25 cellular contexts compared by ENCODE assay signal in genomic region chr14:77904218-77904617, GRCh38.
A peak's percentile ranks its signal among the peaks of the same experiment; 100 is the strongest.
DNase-seq lines count a peak whose midpoint lies in the region; ATAC-seq, FAIRE-seq and TF ChIP-seq lines count a peak whose summit lies in the region.
"Had no signal": no experiment of that assay in that cellular context is flagged by ENCODE, and none has a peak within 500 bp of the region (broad histone marks: within the 10 kb centered on the region; RNA-seq: fewer than 3 reads in every experiment).

No MANE protein-coding gene starts in this region.

- TF ChIP-seq POLR2A in HepG2 (IDR thresholded peaks at IDR 0.05; ENCODE audit: insufficient read depth in 1 of 2, low read depth in 2 of 2, low read length in 2 of 2), result no peak
- no peak for TF ChIP-seq POLR2A in right lobe of liver (IDR thresholded peaks at IDR 0.05)
- TF ChIP-seq POLR2A in sigmoid colon (IDR thresholded peaks at IDR 0.05), result no peak

- H3K4me1 ChIP-seq in HepG2 (ENCODE audit: insufficient read depth, low read length), result no peaks in the 10 kb centered on the region
- H3K4me1 ChIP-seq in right lobe of liver, result no peaks in the 10 kb centered on the region
- no peaks in the 10 kb centered on the region for H3K4me1 ChIP-seq in naive thymus-derived CD4-positive, alpha-beta T cell (ENCODE audit: control insufficient read depth in 2 of 2, insufficient read depth in 2 of 2, low read length in 2 of 2)
- H3K4me1 ChIP-seq in sigmoid colon, result no peaks in the 10 kb centered on the region
- H3K4me1 ChIP-seq: A549, BE2C, BLaER1, Caco-2 had no signal

- in situ Hi-C loops in HepG2 (cut with HindIII; ENCODE audit: extremely low pct_ligation_motif_present, low pct_unique_long_range_greater_than_20kb), result no loop called here

- DNase-seq in HepG2 (ENCODE audit: low spot score), result no peak
- DNase-seq in right lobe of liver, result no peak
- DNase-seq in WERI-Rb-1, result no peak
- DNase-seq in naive thymus-derived CD4-positive, alpha-beta T cell, result no peak
- peak; percentile 20 for DNase-seq in sigmoid colon
- no peak for DNase-seq in anterior cingulate cortex (lab: John Stamatoyannopoulos, UW)
- DNase-seq in HPDE6-E6E7 (ENCODE audit: extremely low spot score), result no peak
- DNase-seq: AML-193; BE2C; C1 segment of cervical spinal cord; Caco-2; Calu3; CD4-positive, alpha-beta memory T cell; CD4-positive, CD25-positive, alpha-beta regulatory T cell; DMS79 treated with DMSO at 0.1 percent for 48 hours; GF-D8 had no signal

- no peak overlapping the region for H3K27ac Mint-ChIP-seq in naive thymus-derived CD4-positive, alpha-beta T cell
- H3K27ac Mint-ChIP-seq: CD14-positive monocyte; CD4-positive, alpha-beta memory T cell; CD4-positive, CD25-positive, alpha-beta regulatory T cell had no signal

- H3K4me3 ChIP-seq in HepG2 (replicated peaks in 1 of 3; ENCODE audit: insufficient read depth in 1 of 3, low read depth in 2 of 3, low read length in 3 of 3), result no peak overlapping the region
- H3K4me3 ChIP-seq in right lobe of liver, result no peak overlapping the region
- H3K4me3 ChIP-seq in WERI-Rb-1 (ENCODE audit: low read depth, low read length), result no peak overlapping the region
- no peak overlapping the region for H3K4me3 ChIP-seq in naive thymus-derived CD4-positive, alpha-beta T cell (ENCODE audit: low read length)
- H3K4me3 ChIP-seq in sigmoid colon, result no peak overlapping the region
- H3K4me3 ChIP-seq: A549, BLaER1 had no signal

- H3K36me3 Mint-ChIP-seq in naive thymus-derived CD4-positive, alpha-beta T cell, result peaks cover 0 to 77% (median 39%) of the 10 kb centered on the region in 5 donors

- no peaks in the 10 kb centered on the region for H4K20me1 ChIP-seq in HepG2 (ENCODE audit: insufficient read depth, low read length)
- H4K20me1 ChIP-seq: BLaER1 had no signal

- H3K9me3 Mint-ChIP-seq in naive thymus-derived CD4-positive, alpha-beta T cell, result peaks cover 0 to 8% (median 0%) of the 10 kb centered on the region in 11 donors

- intact Hi-C loops in HepG2 (cut with micrococcal nuclease; ENCODE audit: unreplicated experiment), result no loop called here
- intact Hi-C loops in right lobe of liver (cut with DNase I), result no loop called here
- intact Hi-C loops in naive thymus-derived CD4-positive, alpha-beta T cell (cut with micrococcal nuclease), result no loop called here
- intact Hi-C loops in sigmoid colon (cut with DNase I), result no loop called here

- H3K27me3 Mint-ChIP-seq in naive thymus-derived CD4-positive, alpha-beta T cell, result no peaks in the 10 kb centered on the region
- H3K27me3 Mint-ChIP-seq: CD4-positive, alpha-beta memory T cell; CD4-positive, CD25-positive, alpha-beta regulatory T cell had no signal

- peaks cover 5 to 8% (median 6%) of the 10 kb centered on the region in 7 donors for H3K4me1 Mint-ChIP-seq in naive thymus-derived CD4-positive, alpha-beta T cell

- H3K27me3 ChIP-seq in HepG2 (ENCODE audit: control insufficient read depth in 1 of 2, insufficient read depth in 2 of 2, low read length in 2 of 2) (no peaks in the 10 kb centered on the region), right lobe of liver (no peaks in the 10 kb centered on the region), WERI-Rb-1 (ENCODE audit: insufficient read depth, low read depth, severe bottlenecking) (no peaks in the 10 kb centered on the region), sigmoid colon (no peaks in the 10 kb centered on the region)
- no peaks in the 10 kb centered on the region for H3K27me3 ChIP-seq in naive thymus-derived CD4-positive, alpha-beta T cell (ENCODE audit: control insufficient read depth in 2 of 2, insufficient read depth in 2 of 2, low read length in 2 of 2)
- H3K27me3 ChIP-seq: BE2C, BLaER1 had no signal

- no peak for FAIRE-seq in HepG2 (lab: Jason Lieb, UNC)
- FAIRE-seq: A549, D721Med, G401.6, GM12891, GM19239 had no signal

- ATAC-seq in HepG2 (no peak), right lobe of liver (no peak), GM19467 (IDR thresholded peaks at IDR 0.05; ENCODE audit: unreplicated experiment) (no peak)
- ATAC-seq in naive thymus-derived CD4-positive, alpha-beta T cell, result peak; percentile 12
- ATAC-seq: A549 had no signal

- no peak for TF ChIP-seq RAD21 in HepG2 (CRISPR knock-in tag; IDR thresholded peaks at IDR 0.05)

- H3K4me2 ChIP-seq in HepG2 (ENCODE audit: low read depth, low read length), result no peak overlapping the region
- H3K4me2 ChIP-seq: A549, BLaER1 had no signal

- 93% methylated on average over 5 of the region's 5 CpGs for WGBS in HepG2 (ENCODE audit: low lambda C conversion rate)
- 100% methylated on average over 1 of the region's 5 CpGs for WGBS in right lobe of liver (ENCODE audit: insufficient coverage, low coverage, low lambda C conversion rate, missing lambda C conversion rate)
- 76 to 87% methylated on average over 5 of the region's 5 CpGs for WGBS in sigmoid colon, 2 donors

- no peak overlapping the region for H2AFZ ChIP-seq in HepG2 (ENCODE audit: low read length)

- no peaks in the 10 kb centered on the region for H3K79me2 ChIP-seq in HepG2 (ENCODE audit: insufficient read depth, low read length)

- H3K27ac ChIP-seq in HepG2 (ENCODE audit: extremely low read length, insufficient read depth, low read length), result no peak overlapping the region
- H3K27ac ChIP-seq in right lobe of liver, result no peak overlapping the region
- peak overlapping the region; percentile 79 for H3K27ac ChIP-seq in WERI-Rb-1
- no peak overlapping the region for H3K27ac ChIP-seq in naive thymus-derived CD4-positive, alpha-beta T cell (ENCODE audit: low read depth, low read length)
- H3K27ac ChIP-seq in sigmoid colon, result no peak overlapping the region
- H3K27ac ChIP-seq: 22Rv1, A549, BLaER1 had no signal

- CTCF ChIA-PET in HepG2 (lab: Yijun Ruan, JAX; ENCODE audit: low intra/inter-chr PET ratio, low total read pairs), result no interaction called here
- CTCF ChIA-PET in naive thymus-derived CD4-positive, alpha-beta T cell (lab: Charles Lee), result no interaction called here

- POLR2A ChIA-PET in HepG2 (lab: Yijun Ruan, JAX), result no interaction called here
- POLR2A ChIA-PET in naive thymus-derived CD4-positive, alpha-beta T cell (lab: Charles Lee), result no interaction called here

- TF ChIP-seq CTCF in HepG2 (CRISPR knock-in tag; IDR thresholded peaks at IDR 0.05) (no peak), right lobe of liver (IDR thresholded peaks at IDR 0.05) (no peak), WERI-Rb-1 (IDR thresholded peaks at IDR 0.05; ENCODE audit: low read depth, low read length) (no peak), sigmoid colon (IDR thresholded peaks at IDR 0.05) (no peak)

- no peak overlapping the region for H3K9ac ChIP-seq in HepG2 (ENCODE audit: insufficient read depth, low read depth, low read length)
- H3K9ac ChIP-seq: BLaER1 had no signal

- TF ChIP-seq EP300 in HepG2 (IDR thresholded peaks at IDR 0.05; ENCODE audit: low read depth in 2 of 2, low read length in 2 of 2) (no peak), HepG2 (CRISPR knock-in tag; IDR thresholded peaks at IDR 0.05; ENCODE audit: borderline replicate concordance) (no peak), sigmoid colon (IDR thresholded peaks at IDR 0.05) (no peak)

- H3K4me3 Mint-ChIP-seq in naive thymus-derived CD4-positive, alpha-beta T cell, result no peak overlapping the region
- H3K4me3 Mint-ChIP-seq: CD14-positive monocyte; CD4-positive, alpha-beta memory T cell; CD4-positive, CD25-positive, alpha-beta regulatory T cell had no signal

- BruUV-seq in HepG2 (replicated peaks; lab: Mats Ljungman, UMichigan), result no TSS peak

- H3K9me3 ChIP-seq in HepG2 (ENCODE audit: low read length) (no peaks in the 10 kb centered on the region), right lobe of liver (no peaks in the 10 kb centered on the region), WERI-Rb-1 (ENCODE audit: severe bottlenecking) (peaks cover 3% of the 10 kb centered on the region), sigmoid colon (no peaks in the 10 kb centered on the region)
- H3K9me3 ChIP-seq in naive thymus-derived CD4-positive, alpha-beta T cell (ENCODE audit: control insufficient read depth in 2 of 3, low read length in 3 of 3), result peaks cover 0 to 3% (median 0%) of the 10 kb centered on the region in 3 experiments
- H3K9me3 ChIP-seq: A549, BE2C, BLaER1, Caco-2 had no signal

- H3K36me3 ChIP-seq in HepG2 (replicated peaks in 1 of 2; ENCODE audit: control insufficient read depth in 1 of 2, insufficient read depth in 2 of 2, low read length in 2 of 2), result no peaks in the 10 kb centered on the region
- H3K36me3 ChIP-seq in right lobe of liver, result no peaks in the 10 kb centered on the region
- no peaks in the 10 kb centered on the region for H3K36me3 ChIP-seq in WERI-Rb-1
- H3K36me3 ChIP-seq in naive thymus-derived CD4-positive, alpha-beta T cell (ENCODE audit: control insufficient read depth in 2 of 3, insufficient read depth in 3 of 3, low read length in 3 of 3), result peaks cover 0 to 12% (median 0%) of the 10 kb centered on the region in 3 experiments
- peaks cover 0 to 33% (median 0%) of the 10 kb centered on the region in 4 donors for H3K36me3 ChIP-seq in sigmoid colon
- H3K36me3 ChIP-seq: BLaER1 had no signal

TF ChIP-seq in HepG2, 621 proteins besides CTCF, POLR2A, EP300 and RAD21:
- peak; percentile 62 for TF ChIP-seq ZNF768 (CRISPR knock-in tag; IDR thresholded peaks at IDR 0.05)
- TF ChIP-seq MEIS2 (CRISPR knock-in tag; IDR thresholded peaks at IDR 0.05), result no peak
TF ChIP-seq in HepG2: peak in this region for 1.
